Comparison of ENCODE assay signal across 1 cellular context in genomic region chr17:48997827-48998556, GRCh38.
TF ChIP-seq lines count a peak whose summit lies in the region.

No MANE protein-coding gene starts in this region.

TF ChIP-seq in HepG2, 621 proteins besides CTCF, POLR2A, EP300 and RAD21 (continued from another document and continues in another):
- TF ChIP-seq ETS1 (CRISPR knock-in tag; IDR thresholded peaks at IDR 0.05) (no peak; the same call in 1 of the 2 replicates), ARHGAP35 (CRISPR knock-in tag; IDR thresholded peaks at IDR 0.05; ENCODE audit: borderline replicate concordance) (no peak; the same call in 1 of the 2 replicates), MATR3 (CRISPR knock-in tag; IDR thresholded peaks at IDR 0.05) (no peak), ZNF737 (CRISPR knock-in tag; IDR thresholded peaks at IDR 0.05; ENCODE audit: borderline replicate concordance) (no peak), RFX1 (IDR thresholded peaks at IDR 0.05) (no peak), AHDC1 (CRISPR knock-in tag; IDR thresholded peaks at IDR 0.05; ENCODE audit: borderline replicate concordance) (0 out of 2 replicates have a peak, but pooled peaks have one; percentile 20), ZNF556 (CRISPR knock-in tag; IDR thresholded peaks at IDR 0.05; ENCODE audit: borderline replicate concordance) (0 out of 2 replicates have a peak, but pooled peaks have one; percentile 50), TERF1 (CRISPR knock-in tag; IDR thresholded peaks at IDR 0.05) (no peak), ZNF282 (IDR thresholded peaks at IDR 0.05; ENCODE audit: partially characterized antibody) (no peak), ZBTB39 (CRISPR knock-in tag; IDR thresholded peaks at IDR 0.05) (no peak), EED (CRISPR knock-in tag; IDR thresholded peaks at IDR 0.05) (peak; percentile 75; the same call in 1 of the 2 replicates), NFRKB (IDR thresholded peaks at IDR 0.05) (no peak), KMT2A (CRISPR knock-in tag; IDR thresholded peaks at IDR 0.05) (peak; percentile 86), PATZ1 (CRISPR knock-in tag; IDR thresholded peaks at IDR 0.05) (peak; percentile 95), SMAD9 (CRISPR knock-in tag; IDR thresholded peaks at IDR 0.05) (0 out of 2 replicates have a peak, but pooled peaks have one; percentile 28), ZNF615 (CRISPR knock-in tag; IDR thresholded peaks at IDR 0.05; ENCODE audit: borderline replicate concordance) (no peak), PPARG (CRISPR knock-in tag; conservative IDR thresholded peaks at IDR 0.05) (no peak), FIP1L1 (IDR thresholded peaks at IDR 0.05; ENCODE audit: borderline replicate concordance, insufficient read depth, low read depth, low read length) (no peak), ATF7-NPFF (CRISPR knock-in tag; IDR thresholded peaks at IDR 0.05; ENCODE audit: low read depth) (no peak; the same call in 1 of the 2 replicates), NAIF1 (CRISPR knock-in tag; IDR thresholded peaks at IDR 0.05; ENCODE audit: borderline replicate concordance) (no peak), PBX2 (CRISPR knock-in tag; IDR thresholded peaks at IDR 0.05) (no peak), RFX5 (IDR thresholded peaks at IDR 0.05; ENCODE audit: low read depth, low read length) (no peak), ZNF709 (CRISPR knock-in tag; IDR thresholded peaks at IDR 0.05) (no peak), ZNF362 (CRISPR knock-in tag; IDR thresholded peaks at IDR 0.05; ENCODE audit: borderline replicate concordance) (no peak; the same call in none of the 2 replicates), NR3C1 (CRISPR knock-in tag; IDR thresholded peaks at IDR 0.05) (no peak), CBX5 (CRISPR knock-in tag; IDR thresholded peaks at IDR 0.05; ENCODE audit: borderline replicate concordance) (peak; percentile 76; the same call in 1 of the 2 replicates), MED1 (CRISPR knock-in tag; IDR thresholded peaks at IDR 0.05) (peak; percentile 4; the same call in 1 of the 2 replicates), ZNF160 (CRISPR knock-in tag; IDR thresholded peaks at IDR 0.05) (no peak), SMC3 (IDR thresholded peaks at IDR 0.05; ENCODE audit: low read length) (no peak), SMARCC2 (IDR thresholded peaks at IDR 0.05) (no peak), RFXAP (CRISPR knock-in tag; IDR thresholded peaks at IDR 0.05; ENCODE audit: borderline replicate concordance) (0 out of 2 replicates have a peak, but pooled peaks have one; percentile 8), ZNF44 (CRISPR knock-in tag; IDR thresholded peaks at IDR 0.05) (0 out of 2 replicates have a peak, but pooled peaks have one; percentile 12), ZBTB33 (CRISPR knock-in tag; IDR thresholded peaks at IDR 0.05) (no peak), DRAP1 (CRISPR knock-in tag; IDR thresholded peaks at IDR 0.05) (no peak), ZNF720 (CRISPR knock-in tag; IDR thresholded peaks at IDR 0.05) (no peak), ZMYM3 (CRISPR knock-in tag; IDR thresholded peaks at IDR 0.05) (no peak; the same call in 1 of the 2 replicates), HDAC2 (CRISPR knock-in tag; IDR thresholded peaks at IDR 0.05) (peak; percentile 11; the same call in 1 of the 2 replicates), NFE2L1 (CRISPR knock-in tag; IDR thresholded peaks at IDR 0.05; ENCODE audit: borderline replicate concordance) (no peak)
